Comparison of ENCODE assay signal across 14 cellular contexts in the genomic region with DNA sequence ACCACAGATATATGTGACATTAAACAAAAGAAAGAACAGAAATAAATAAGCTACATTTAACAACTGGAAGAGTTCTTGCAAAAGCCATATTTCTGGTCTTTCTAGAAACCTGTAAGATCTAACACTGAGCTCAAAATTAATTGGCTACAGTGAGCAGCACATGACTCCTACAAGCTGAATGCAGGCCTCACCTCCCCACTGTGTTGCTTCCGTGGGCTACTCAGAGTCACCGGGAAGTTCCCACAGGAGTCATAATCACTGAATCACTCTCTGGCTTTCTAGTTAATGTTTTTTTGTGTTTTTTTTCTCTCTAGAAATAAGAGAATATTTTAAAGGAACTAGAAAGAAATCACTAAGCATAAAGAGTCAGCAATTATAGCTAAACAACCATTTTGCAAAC. TPM values are rescaled to one million over a fixed set of nuclear protein-coding genes. Genes with fewer than 3 reads are reported as not detected.
DNase-seq lines count a peak whose midpoint lies in the region; ATAC-seq and TF ChIP-seq lines count a peak whose summit lies in the region.
"Had no signal": no experiment of that assay in that cellular context is flagged by ENCODE, and none has a peak within 500 bp of the region (broad histone marks: within the 10 kb centered on the region; RNA-seq: fewer than 3 reads in every experiment).

No MANE protein-coding gene starts in this region.

- no peak overlapping the region for H3K4me3 ChIP-seq in choroid plexus epithelial cell (ENCODE audit: low read depth, low read length)
- H3K4me3 ChIP-seq: gastroesophageal sphincter had no signal

- no peaks in the 10 kb centered on the region for H3K4me1 Mint-ChIP-seq in type B pancreatic cell (ENCODE audit: unreplicated experiment)
- H3K4me1 Mint-ChIP-seq: nephron had no signal

- peaks cover 21% of the 10 kb centered on the region for H3K36me3 Mint-ChIP-seq in type B pancreatic cell

- no peak for ATAC-seq in GM19397 (IDR thresholded peaks at IDR 0.05; ENCODE audit: unreplicated experiment)
- ATAC-seq in HG02973 (IDR thresholded peaks at IDR 0.05; ENCODE audit: unreplicated experiment) = no peak
- ATAC-seq: gastroesophageal sphincter had no signal

- TF ChIP-seq CTCF in choroid plexus epithelial cell (conservative IDR thresholded peaks at IDR 0.05; ENCODE audit: low read depth, low read length) (no peak), type B pancreatic cell (conservative IDR thresholded peaks at IDR 0.05) (no peak)

- peak; percentile 58 for DNase-seq in AG08395 (ENCODE audit: low spot score)
- peak; percentile 49 for DNase-seq in HS-5 (ENCODE audit: low read depth)
- DNase-seq in choroid plexus epithelial cell (ENCODE audit: low read depth) = peak; percentile 87
- peak; percentile 74 to 89 for DNase-seq in lung microvascular endothelial cell (ENCODE audit: low read depth in 2 of 2)
- DNase-seq in HUDEP-2 (lab: John Stamatoyannopoulos, UW; ENCODE audit: unreplicated experiment in 76 of 76) = no peak
- DNase-seq in type B pancreatic cell (ENCODE audit: extremely low spot score, unreplicated experiment) = no peak
- DNase-seq: CD4-positive, CD25-positive, alpha-beta regulatory T cell; GF-D8; MV-4-11; NCI-H446 had no signal

- H3K9me3 Mint-ChIP-seq in type B pancreatic cell = no peaks in the 10 kb centered on the region
- H3K9me3 Mint-ChIP-seq: CD4-positive, CD25-positive, alpha-beta regulatory T cell; nephron had no signal

- H3K4me3 Mint-ChIP-seq in type B pancreatic cell = no peak overlapping the region
- H3K4me3 Mint-ChIP-seq: CD4-positive, CD25-positive, alpha-beta regulatory T cell; nephron had no signal

- no peak overlapping the region for H3K27ac Mint-ChIP-seq in type B pancreatic cell
- H3K27ac Mint-ChIP-seq: nephron had no signal

- H3K27me3 Mint-ChIP-seq in type B pancreatic cell = no peaks in the 10 kb centered on the region
- H3K27me3 Mint-ChIP-seq: CD4-positive, CD25-positive, alpha-beta regulatory T cell had no signal

RNA-seq across cellular contexts. Expression of a gene that starts 10.2 kb away (rescaled TPM):
- total RNA-seq in lung microvascular endothelial cell (49.6 and 61.7 TPM in 2 replicates), type B pancreatic cell (ENCODE audit: low replicate concordance) (96.6 and 101 TPM in 2 replicates)

RNA-seq across cellular contexts. Expression of a gene that starts 26.9 kb away (rescaled TPM):
- total RNA-seq in lung microvascular endothelial cell (14.6 and 20.0 TPM in 2 replicates), type B pancreatic cell (ENCODE audit: low replicate concordance) (28.2 and 35.0 TPM in 2 replicates)

RNA-seq across cellular contexts. Expression of a gene that starts 46.8 kb away (rescaled TPM):
- total RNA-seq in lung microvascular endothelial cell (4.8 and 8.3 TPM in 2 replicates), type B pancreatic cell (ENCODE audit: low replicate concordance) (11.4 and 16.7 TPM in 2 replicates)

Comparison
In these comparisons a context has a peak if more than half of its experiments do, and no peak if none do; other contexts are left out.
1. DNase-seq: peak in AG08395 (single experiment), HS-5 (single experiment), choroid plexus epithelial cell (single experiment) and lung microvascular endothelial cell (2 of 2); none in HUDEP-2 (0 of 76) and type B pancreatic cell (single experiment).